17 cellular contexts compared by ENCODE assay signal in the genomic region with DNA sequence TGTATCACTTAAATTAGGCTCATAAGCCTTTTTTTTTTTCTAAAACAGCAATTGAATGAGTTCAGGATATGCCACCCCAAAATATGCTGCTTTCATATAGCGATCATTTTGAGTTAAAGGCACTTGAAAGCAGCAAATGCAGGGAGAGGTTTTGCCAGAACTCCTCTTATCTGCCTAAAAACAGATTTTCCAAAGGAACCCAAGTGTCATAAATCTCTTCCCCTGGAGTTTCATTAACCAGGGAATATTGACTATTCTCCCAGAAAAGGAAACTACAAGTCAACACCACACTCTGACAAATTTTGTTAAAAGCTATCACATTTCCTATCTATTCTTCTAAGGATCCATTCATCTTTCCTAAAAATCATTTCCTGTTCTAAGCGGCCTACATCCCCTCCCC. TPM values are rescaled to one million over a fixed set of nuclear protein-coding genes. Genes with fewer than 3 reads are reported as not detected.
A peak's percentile ranks its signal among the peaks of the same experiment; 100 is the strongest.
DNase-seq lines count a peak whose midpoint lies in the region; ATAC-seq and TF ChIP-seq lines count a peak whose summit lies in the region.
"Had no signal": no experiment of that assay in that cellular context is flagged by ENCODE, and none has a peak within 500 bp of the region (broad histone marks: within the 10 kb centered on the region; RNA-seq: fewer than 3 reads in every experiment).

No MANE protein-coding gene starts in this region.

- H3K27me3 Mint-ChIP-seq in brain (peaks cover 5% of the 10 kb centered on the region), memory B cell (peaks cover 2% of the 10 kb centered on the region), osteocyte (ENCODE audit: unreplicated experiment) (no peaks in the 10 kb centered on the region)

- H3K27ac Mint-ChIP-seq in brain: peak overlapping the region in 2 of 5 experiments; percentile 2 to 72
- peak overlapping the region; percentile 8 for H3K27ac Mint-ChIP-seq in memory B cell
- H3K27ac Mint-ChIP-seq in osteocyte (ENCODE audit: unreplicated experiment): no peak overlapping the region

- CTCF ChIA-PET in SK-N-SH (lab: Yijun Ruan, JAX): interaction anchor here (2.0 kb wide), 1 partner anchor 58 kb away, joined by 7 read pairs; no protein-coding TSS in a partner anchor

- H4K20me1 ChIP-seq in SK-N-SH (ENCODE audit: insufficient read depth): no peaks in the 10 kb centered on the region
- H4K20me1 ChIP-seq: BLaER1 had no signal

- no peaks in the 10 kb centered on the region for H3K9me2 ChIP-seq in SK-N-SH

- no peak overlapping the region for H3K4me3 ChIP-seq in SK-N-SH (ENCODE audit: low read depth in 2 of 2, low read length in 1 of 2)
- H3K4me3 ChIP-seq: BLaER1 had no signal

- H3K9ac ChIP-seq in SK-N-SH: no peak overlapping the region
- H3K9ac ChIP-seq: BLaER1, GM23248 had no signal

- H3K4me1 ChIP-seq in SK-N-SH (ENCODE audit: control insufficient read depth in 1 of 2, insufficient read depth in 2 of 2, low read depth in 1 of 2, low read length in 1 of 2): peaks cover 0 to 2% of the 10 kb centered on the region in 2 experiments; a peak in 2 of 4 replicates
- H3K4me1 ChIP-seq: BLaER1 had no signal

- H3K4me2 ChIP-seq in SK-N-SH: peak overlapping the region; percentile 94; the same call in 1 of the 2 replicates
- H3K4me2 ChIP-seq: BLaER1 had no signal

- peaks cover 12% of the 10 kb centered on the region for H3F3A ChIP-seq in SK-N-SH (replicated peaks; ENCODE audit: insufficient read depth)

- POLR2A ChIA-PET in SK-N-SH (lab: Yijun Ruan, JAX): no interaction called here

- no peak for TF ChIP-seq RAD21 in SK-N-SH (IDR thresholded peaks at IDR 0.05; ENCODE audit: low read length)

- H3K9me3 ChIP-seq in SK-N-SH: no peaks in the 10 kb centered on the region

- H3K27ac ChIP-seq in SK-N-SH (ENCODE audit: low read depth in 2 of 2, low read length in 1 of 2): no peak overlapping the region
- H3K27ac ChIP-seq: BLaER1, GM23248 had no signal

- H3K4me1 Mint-ChIP-seq in brain (peaks cover 26% of the 10 kb centered on the region), memory B cell (no peaks in the 10 kb centered on the region), osteocyte (ENCODE audit: unreplicated experiment) (peaks cover 13% of the 10 kb centered on the region)

- H3K79me2 ChIP-seq in SK-N-SH (ENCODE audit: insufficient read depth): no peaks in the 10 kb centered on the region

- no peak overlapping the region for H2AFZ ChIP-seq in SK-N-SH (ENCODE audit: low read depth)

- H3K27me3 ChIP-seq in SK-N-SH (ENCODE audit: insufficient read depth): no peaks in the 10 kb centered on the region
- H3K27me3 ChIP-seq: BLaER1 had no signal

- H3K9me3 Mint-ChIP-seq in brain (no peaks in the 10 kb centered on the region), memory B cell (no peaks in the 10 kb centered on the region), osteocyte (ENCODE audit: unreplicated experiment) (no peaks in the 10 kb centered on the region)

- H3K36me3 Mint-ChIP-seq in brain (peaks cover 7% of the 10 kb centered on the region), memory B cell (no peaks in the 10 kb centered on the region), osteocyte (ENCODE audit: unreplicated experiment) (peaks cover 2% of the 10 kb centered on the region)

- no peak for TF ChIP-seq EP300 in SK-N-SH (IDR thresholded peaks at IDR 0.05; ENCODE audit: borderline replicate concordance in 1 of 2, low read depth in 1 of 2, low read length in 1 of 2)

- H3K4me3 Mint-ChIP-seq in brain: peak overlapping the region; percentile 72 to 97 (median 96)
- peak overlapping the region; percentile 9 for H3K4me3 Mint-ChIP-seq in memory B cell
- H3K4me3 Mint-ChIP-seq in osteocyte (ENCODE audit: unreplicated experiment): peak overlapping the region; percentile 18

- TF ChIP-seq CTCF in SK-N-SH (IDR thresholded peaks at IDR 0.05) (no peak), brain (conservative IDR thresholded peaks at IDR 0.05) (no peak), osteocyte (IDR thresholded peaks at IDR 0.05) (no peak)

- DNase-seq in SK-N-SH: no peak
- no peak for DNase-seq in memory B cell (ENCODE audit: low spot score in 2 of 2)
- no peak for DNase-seq in osteocyte (ENCODE audit: extremely low spot score, unreplicated experiment)
- no peak for DNase-seq in nucleus accumbens (lab: John Stamatoyannopoulos, UW)
- DNase-seq: DMS 273 treated with DMSO at 0.1 percent for 48 hours, GM23248, KG1, NCI-H1048, NCI-H146, NCI-H2081 had no signal

- peaks cover 0 to 11% of the 10 kb centered on the region in 2 experiments for H3K36me3 ChIP-seq in SK-N-SH (replicated peaks in 1 of 2; ENCODE audit: control insufficient read depth in 1 of 2, insufficient read depth in 2 of 2, low read length in 1 of 2)
- H3K36me3 ChIP-seq: BLaER1 had no signal

- 70% methylated on average over 2 of the region's 2 CpGs for WGBS in SK-N-SH (ENCODE audit: low lambda C conversion rate)

- ATAC-seq in SK-N-SH treated with all-trans-retinoic acid at 6 μM for 48 hours (no peak), memory B cell (ENCODE audit: low read depth) (no peak), GM21528 (IDR thresholded peaks at IDR 0.05; ENCODE audit: low FRiP score, unreplicated experiment) (no peak), GM21381 (IDR thresholded peaks at IDR 0.05; ENCODE audit: unreplicated experiment) (no peak)
- ATAC-seq: HepG2, Panc1 had no signal

TF ChIP-seq in SK-N-SH, 30 proteins besides CTCF, POLR2A, EP300 and RAD21:
- TF ChIP-seq, protein P1, sequence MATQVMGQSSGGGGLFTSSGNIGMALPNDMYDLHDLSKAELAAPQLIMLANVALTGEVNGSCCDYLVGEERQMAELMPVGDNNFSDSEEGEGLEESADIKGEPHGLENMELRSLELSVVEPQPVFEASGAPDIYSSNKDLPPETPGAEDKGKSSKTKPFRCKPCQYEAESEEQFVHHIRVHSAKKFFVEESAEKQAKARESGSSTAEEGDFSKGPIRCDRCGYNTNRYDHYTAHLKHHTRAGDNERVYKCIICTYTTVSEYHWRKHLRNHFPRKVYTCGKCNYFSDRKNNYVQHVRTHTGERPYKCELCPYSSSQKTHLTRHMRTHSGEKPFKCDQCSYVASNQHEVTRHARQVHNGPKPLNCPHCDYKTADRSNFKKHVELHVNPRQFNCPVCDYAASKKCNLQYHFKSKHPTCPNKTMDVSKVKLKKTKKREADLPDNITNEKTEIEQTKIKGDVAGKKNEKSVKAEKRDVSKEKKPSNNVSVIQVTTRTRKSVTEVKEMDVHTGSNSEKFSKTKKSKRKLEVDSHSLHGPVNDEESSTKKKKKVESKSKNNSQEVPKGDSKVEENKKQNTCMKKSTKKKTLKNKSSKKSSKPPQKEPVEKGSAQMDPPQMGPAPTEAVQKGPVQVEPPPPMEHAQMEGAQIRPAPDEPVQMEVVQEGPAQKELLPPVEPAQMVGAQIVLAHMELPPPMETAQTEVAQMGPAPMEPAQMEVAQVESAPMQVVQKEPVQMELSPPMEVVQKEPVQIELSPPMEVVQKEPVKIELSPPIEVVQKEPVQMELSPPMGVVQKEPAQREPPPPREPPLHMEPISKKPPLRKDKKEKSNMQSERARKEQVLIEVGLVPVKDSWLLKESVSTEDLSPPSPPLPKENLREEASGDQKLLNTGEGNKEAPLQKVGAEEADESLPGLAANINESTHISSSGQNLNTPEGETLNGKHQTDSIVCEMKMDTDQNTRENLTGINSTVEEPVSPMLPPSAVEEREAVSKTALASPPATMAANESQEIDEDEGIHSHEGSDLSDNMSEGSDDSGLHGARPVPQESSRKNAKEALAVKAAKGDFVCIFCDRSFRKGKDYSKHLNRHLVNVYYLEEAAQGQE (IDR thresholded peaks at IDR 0.05; ENCODE audit: low read depth, low read length): no peak
- TF ChIP-seq RXRA (IDR thresholded peaks at IDR 0.05; ENCODE audit: borderline replicate concordance, low read depth): no peak

TF ChIP-seq in SK-N-SH treated with all-trans-retinoic acid at 6 μM for 48 hours, 23 proteins besides CTCF, POLR2A, EP300 and RAD21:
- TF ChIP-seq ISL1 (CRISPR knock-in tag; IDR thresholded peaks at IDR 0.05) (no peak), ZFP30 (CRISPR knock-in tag; IDR thresholded peaks at IDR 0.05) (no peak), ZNF565 (CRISPR knock-in tag; conservative IDR thresholded peaks at IDR 0.05; ENCODE audit: low read depth) (no peak), ZC3H10 (CRISPR knock-in tag; IDR thresholded peaks at IDR 0.05) (no peak), CSDC2 (CRISPR knock-in tag; IDR thresholded peaks at IDR 0.05) (no peak)

RNA-seq across cellular contexts. Expression of a gene that starts 11.3 kb away (rescaled TPM):
- polyA plus RNA-seq in SK-N-SH (2012; rRNA removed): 5.2 and 6.3 TPM in 2 replicates
- 7.9 and 10.5 TPM in 2 replicates for polyA plus RNA-seq in SK-N-SH (2012; cell fraction: cytosol; rRNA removed)
- 3.5 and 4.1 TPM in 2 replicates for polyA plus RNA-seq in SK-N-SH (2012; cell fraction: nucleus; rRNA removed)
- polyA plus RNA-seq in brain (ENCODE audit: insufficient read depth, low read depth, low replicate concordance): 0.64 TPM
- total RNA-seq in osteocyte: 1.5 and 1.9 TPM in 2 replicates

Comparison
In these comparisons a context has a peak if more than half of its experiments do, and no peak if none do; other contexts are left out.
1. H3K4me3 Mint-ChIP-seq: peak in every context shown above with its lines; median percentile 96 in brain; 18 in osteocyte; 9 in memory B cell.